In genomic region chr2:166140922-166141321, GRCh38 we compare ENCODE assay signal across 17 cellular contexts. TPM values are rescaled to one million over a fixed set of nuclear protein-coding genes. Genes with fewer than 3 reads are reported as not detected.
DNase-seq lines count a peak whose midpoint lies in the region; ATAC-seq and TF ChIP-seq lines count a peak whose summit lies in the region.
"Had no signal": no experiment of that assay in that cellular context is flagged by ENCODE, and none has a peak within 500 bp of the region (broad histone marks: within the 10 kb centered on the region; RNA-seq: fewer than 3 reads in every experiment).

No MANE protein-coding gene starts in this region.

- H2AFZ ChIP-seq in GM23338, result peak overlapping the region; percentile 49; the same call in 1 of the 2 replicates

- no peak overlapping the region for H3K4me3 Mint-ChIP-seq in GM23338
- no peak overlapping the region for H3K4me3 Mint-ChIP-seq in WTC11
- no peak overlapping the region for H3K4me3 Mint-ChIP-seq in CD4-positive, alpha-beta memory T cell
- no peak overlapping the region for H3K4me3 Mint-ChIP-seq in activated CD4-positive, alpha-beta memory T cell treated with anti-CD3 and anti-CD28 coated beads, Interleukin-2, amount 10 ng/mL, durations not matched to agents 7 days and 5 days
- H3K4me3 Mint-ChIP-seq in naive thymus-derived CD8-positive, alpha-beta T cell, result no peak overlapping the region
- H3K4me3 Mint-ChIP-seq: CD4-positive, CD25-positive, alpha-beta regulatory T cell; H9; IgD-negative memory B cell had no signal

- H3K36me3 ChIP-seq in GM23338 (ENCODE audit: insufficient read depth), result no peaks in the 10 kb centered on the region
- H3K36me3 ChIP-seq in H7 (replicated peaks; ENCODE audit: control insufficient read depth, insufficient read depth, low read length), result no peaks in the 10 kb centered on the region
- H3K36me3 ChIP-seq in lung (ENCODE audit: control insufficient read depth in 2 of 2, insufficient read depth in 2 of 2, low read length in 2 of 2), result no peaks in the 10 kb centered on the region
- no peaks in the 10 kb centered on the region for H3K36me3 ChIP-seq in CD4-positive, alpha-beta memory T cell (ENCODE audit: insufficient read depth, low read length)
- H3K36me3 ChIP-seq: BE2C had no signal

- WGBS in lung, 2 donors, result 58 to 67% methylated on average over 2 of the region's 2 CpGs

- H3K27me3 ChIP-seq in GM23338 (ENCODE audit: insufficient read depth) (no peaks in the 10 kb centered on the region), H7 (ENCODE audit: control insufficient read depth, insufficient read depth, low read length) (no peaks in the 10 kb centered on the region), lung (ENCODE audit: control insufficient read depth, insufficient read depth) (no peaks in the 10 kb centered on the region)
- H3K27me3 ChIP-seq in CD4-positive, alpha-beta memory T cell (ENCODE audit: insufficient read depth, low read length), result no peaks in the 10 kb centered on the region
- H3K27me3 ChIP-seq: BE2C had no signal

- H3K9me2 ChIP-seq in GM23338 (ENCODE audit: insufficient read depth), result peaks cover 5% of the 10 kb centered on the region; the same call in 1 of the 2 replicates

- intact Hi-C loops in CD4-positive, alpha-beta memory T cell (cut with micrococcal nuclease), result no loop called here

- no peak overlapping the region for H3K4me2 ChIP-seq in GM23338

- no peak overlapping the region for H3K4me3 ChIP-seq in GM23338
- no peak overlapping the region for H3K4me3 ChIP-seq in H7 (ENCODE audit: insufficient read depth, low read depth, low read length)
- H3K4me3 ChIP-seq in lung, result no peak overlapping the region
- no peak overlapping the region for H3K4me3 ChIP-seq in CD4-positive, alpha-beta memory T cell (ENCODE audit: low read length in 2 of 2)

- no peaks in the 10 kb centered on the region for H4K20me1 ChIP-seq in GM23338 (replicated peaks; ENCODE audit: insufficient read depth)

- H3K4me1 ChIP-seq in GM23338 (ENCODE audit: insufficient read depth) (0 out of 2 replicates have a peak, but pooled peaks cover 5% of the 10 kb centered on the region), lung (ENCODE audit: control insufficient read depth in 2 of 2, insufficient read depth in 2 of 2, low read length in 2 of 2) (no peaks in the 10 kb centered on the region)
- H3K4me1 ChIP-seq in CD4-positive, alpha-beta memory T cell (ENCODE audit: insufficient read depth, low read length), result no peaks in the 10 kb centered on the region
- H3K4me1 ChIP-seq: BE2C had no signal

- no peaks in the 10 kb centered on the region for H3K79me2 ChIP-seq in GM23338 (replicated peaks; ENCODE audit: insufficient read depth)

- no peaks in the 10 kb centered on the region for H3F3A ChIP-seq in GM23338 (replicated peaks; ENCODE audit: low read depth)

- no peak overlapping the region; the same call in 1 of the 2 replicates for H3K27ac Mint-ChIP-seq in GM23338
- no peak overlapping the region for H3K27ac Mint-ChIP-seq in WTC11
- no peak overlapping the region for H3K27ac Mint-ChIP-seq in CD4-positive, alpha-beta memory T cell
- H3K27ac Mint-ChIP-seq in activated CD4-positive, alpha-beta memory T cell treated with anti-CD3 and anti-CD28 coated beads, Interleukin-2, amount 10 ng/mL, durations not matched to agents 7 days and 5 days, result no peak overlapping the region
- peak overlapping the region in 1 of 10 donors; percentile 30 for H3K27ac Mint-ChIP-seq in naive thymus-derived CD8-positive, alpha-beta T cell
- H3K27ac Mint-ChIP-seq: CD4-positive, CD25-positive, alpha-beta regulatory T cell; H9; IgD-negative memory B cell had no signal

- POLR2A ChIA-PET in WTC11 (lab: Charles Lee), result interaction anchor here (0.8 kb wide), 1 partner anchor 13 kb away, joined by 3 read pairs; the partner anchor contains the start of gene SCN1A
- POLR2A ChIA-PET in CD4-positive, alpha-beta memory T cell (lab: Charles Lee; ENCODE audit: partially characterized antibody), result no interaction called here
- POLR2A ChIA-PET in activated CD4-positive, alpha-beta memory T cell treated with anti-CD3 and anti-CD28 coated beads, Interleukin-2, amount 10 ng/mL, durations not matched to agents 7 days and 5 days (lab: Charles Lee), result no interaction called here
- POLR2A ChIA-PET in naive thymus-derived CD8-positive, alpha-beta T cell (lab: Charles Lee), result no interaction called here

- no peaks in the 10 kb centered on the region for H3K36me3 Mint-ChIP-seq in GM23338 (ENCODE audit: low read depth)
- no peaks in the 10 kb centered on the region; the same call in 1 of the 2 replicates for H3K36me3 Mint-ChIP-seq in WTC11
- H3K36me3 Mint-ChIP-seq in CD4-positive, alpha-beta memory T cell, result no peaks in the 10 kb centered on the region
- H3K36me3 Mint-ChIP-seq in activated CD4-positive, alpha-beta memory T cell treated with anti-CD3 and anti-CD28 coated beads, Interleukin-2, amount 10 ng/mL, durations not matched to agents 7 days and 5 days (ENCODE audit: low read depth), result no peaks in the 10 kb centered on the region
- H3K36me3 Mint-ChIP-seq in naive thymus-derived CD8-positive, alpha-beta T cell, result no peaks in the 10 kb centered on the region
- H3K36me3 Mint-ChIP-seq: CD4-positive, CD25-positive, alpha-beta regulatory T cell; IgD-negative memory B cell had no signal

- H3K4me1 Mint-ChIP-seq in GM23338 (peaks cover 5% of the 10 kb centered on the region), WTC11 (peaks cover 8% of the 10 kb centered on the region)
- no peaks in the 10 kb centered on the region for H3K4me1 Mint-ChIP-seq in CD4-positive, alpha-beta memory T cell
- H3K4me1 Mint-ChIP-seq in activated CD4-positive, alpha-beta memory T cell treated with anti-CD3 and anti-CD28 coated beads, Interleukin-2, amount 10 ng/mL, durations not matched to agents 7 days and 5 days, result no peaks in the 10 kb centered on the region
- H3K4me1 Mint-ChIP-seq in naive thymus-derived CD8-positive, alpha-beta T cell, result no peaks in the 10 kb centered on the region
- H3K4me1 Mint-ChIP-seq: CD4-positive, CD25-positive, alpha-beta regulatory T cell; IgD-negative memory B cell had no signal

- H3K9me3 Mint-ChIP-seq in GM23338 (peaks cover 4% of the 10 kb centered on the region; the same call in 2 of the 3 replicates), WTC11 (peaks cover 26% of the 10 kb centered on the region)
- peaks cover 0 to 8% (median 0%) of the 10 kb centered on the region in 8 donors for H3K9me3 Mint-ChIP-seq in CD4-positive, alpha-beta memory T cell
- H3K9me3 Mint-ChIP-seq in activated CD4-positive, alpha-beta memory T cell treated with anti-CD3 and anti-CD28 coated beads, Interleukin-2, amount 10 ng/mL, durations not matched to agents 7 days and 5 days, result no peaks in the 10 kb centered on the region
- peaks cover 0 to 12% (median 0%) of the 10 kb centered on the region in 9 donors for H3K9me3 Mint-ChIP-seq in naive thymus-derived CD8-positive, alpha-beta T cell

- CTCF ChIA-PET in WTC11 (lab: Charles Lee), result interaction anchor here (1.0 kb wide), 2 partner anchors 13 to 34 kb away, joined by 4 to 12 read pairs; partner anchors contain the start of gene SCN1A
- CTCF ChIA-PET in CD4-positive, alpha-beta memory T cell (lab: Charles Lee; ENCODE audit: partially characterized antibody), result interaction anchor here (1.1 to 1.2 kb wide), 2 partner anchors 9 to 17 kb away, joined by 3 read pairs; no protein-coding TSS in a partner anchor
- CTCF ChIA-PET in activated CD4-positive, alpha-beta memory T cell treated with anti-CD3 and anti-CD28 coated beads, Interleukin-2, amount 10 ng/mL, durations not matched to agents 7 days and 5 days (lab: Charles Lee), result interaction anchor here (0.9 kb wide), 1 partner anchor 10 kb away, joined by 3 read pairs; no protein-coding TSS in a partner anchor

- peaks cover 0 to 2% of the 10 kb centered on the region in 2 donors for H3K9me3 ChIP-seq in lung (ENCODE audit: control insufficient read depth in 2 of 2, insufficient read depth in 1 of 2, low read length in 1 of 2)
- H3K9me3 ChIP-seq in CD4-positive, alpha-beta memory T cell (ENCODE audit: control insufficient read depth in 1 of 2, low read length in 2 of 2), result no peaks in the 10 kb centered on the region
- H3K9me3 ChIP-seq: BE2C, Caco-2 had no signal

- no peak for ATAC-seq in GM23338
- ATAC-seq in WTC11, result peak; percentile 65
- ATAC-seq in lung (ENCODE audit: insufficient read depth, low FRiP score), result peak; percentile 75
- no peak for ATAC-seq in naive thymus-derived CD8-positive, alpha-beta T cell

- H3K27me3 Mint-ChIP-seq in GM23338 (ENCODE audit: insufficient read depth, low read depth, poor library complexity) (peaks cover 5% of the 10 kb centered on the region), WTC11 (ENCODE audit: low read depth) (no peaks in the 10 kb centered on the region)
- peaks cover 2 to 4% of the 10 kb centered on the region in 2 donors for H3K27me3 Mint-ChIP-seq in CD4-positive, alpha-beta memory T cell
- no peaks in the 10 kb centered on the region for H3K27me3 Mint-ChIP-seq in activated CD4-positive, alpha-beta memory T cell treated with anti-CD3 and anti-CD28 coated beads, Interleukin-2, amount 10 ng/mL, durations not matched to agents 7 days and 5 days
- peaks cover 0 to 8% (median 2%) of the 10 kb centered on the region in 5 donors for H3K27me3 Mint-ChIP-seq in naive thymus-derived CD8-positive, alpha-beta T cell
- H3K27me3 Mint-ChIP-seq: CD4-positive, CD25-positive, alpha-beta regulatory T cell had no signal

- H3K27ac ChIP-seq in GM23338 (ENCODE audit: low read depth), result no peak overlapping the region
- H3K27ac ChIP-seq in lung (ENCODE audit: low read depth in 1 of 2, low read length in 1 of 2), result peak overlapping the region in 1 of 2 donors; percentile 4
- H3K27ac ChIP-seq in CD4-positive, alpha-beta memory T cell (ENCODE audit: low read depth, low read length), result no peak overlapping the region

- no peak for TF ChIP-seq CTCF in GM23338 (conservative IDR thresholded peaks at IDR 0.05; ENCODE audit: low read depth in 2 of 2)
- TF ChIP-seq CTCF in WTC11 (IDR thresholded peaks at IDR 0.05), result no peak
- no peak for TF ChIP-seq CTCF in lung (IDR thresholded peaks at IDR 0.05; ENCODE audit: control extremely low read depth, extremely low read depth)

- DNase-seq in GM23338 (ENCODE audit: low spot score) (no peak), H7 (peak; percentile 10), WTC11 (ENCODE audit: low spot score) (no peak), lung (ENCODE audit: low spot score) (peak; percentile 55), putamen (ENCODE audit: low spot score) (no peak)
- DNase-seq in CD4-positive, alpha-beta memory T cell, result no peak
- no peak for DNase-seq in activated CD4-positive, alpha-beta memory T cell treated with anti-CD3 and anti-CD28 coated beads, Interleukin-2, amount 10 ng/mL, durations not matched to agents 7 days and 5 days
- DNase-seq in naive thymus-derived CD8-positive, alpha-beta T cell, result no peak
- DNase-seq: ACHN; BE2C; C1 segment of cervical spinal cord; Caco-2; CD4-positive, CD25-positive, alpha-beta regulatory T cell; GDM1; GOT3; H9 had no signal

RNA-seq across cellular contexts. Expression of gene SCN1A, which starts 13.1 kb away (rescaled TPM):
- 1.2 and 2.1 TPM in 2 replicates for total RNA-seq in GM23338 (2014; rRNA removed; shearing (Covaris generic))
- polyA plus RNA-seq in GM23338 (2016; fragmentation: Nextera tagmentation; extraction: Ambion mirVana) (0.92 and 1.3 TPM in 2 replicates), lung (10 to 100 TPM in 1 of 2 donors, 1 to 10 TPM in 1; 2.1 to 10.4 TPM)
- total RNA-seq in H7 (2014; rRNA removed; shearing (Covaris generic)), result 0.07 and 0.10 TPM in 2 replicates
- total RNA-seq in WTC11 (2021) (0.62 to 1.6 TPM (median 1.0 TPM) in 3 replicates), lung (10 to 100 TPM; 18.6 to 32.6 TPM)
- total RNA-seq in CD4-positive, alpha-beta memory T cell, result not detected
- polyA plus RNA-seq in CD4-positive, alpha-beta memory T cell, result not detected
- total RNA-seq in activated CD4-positive, alpha-beta memory T cell treated with anti-CD3 and anti-CD28 coated beads, Interleukin-2, amount 10 ng/mL, durations not matched to agents 7 days and 5 days, result not detected
- not detected for total RNA-seq in naive thymus-derived CD8-positive, alpha-beta T cell
- not detected for polyA plus RNA-seq in naive thymus-derived CD8-positive, alpha-beta T cell
- total RNA-seq: Caco-2; CD4-positive, CD25-positive, alpha-beta regulatory T cell had no signal
- polyA plus RNA-seq: CD4-positive, CD25-positive, alpha-beta regulatory T cell; IgD-negative memory B cell had no signal

Comparison
In these comparisons a context has a peak if more than half of its experiments do, and no peak if none do; other contexts are left out.
1. ATAC-seq: peak in WTC11 (single experiment) and lung (single experiment); none in GM23338 (single experiment) and naive thymus-derived CD8-positive, alpha-beta T cell (0 of 2).
2. DNase-seq: peak in H7 (single experiment) and lung (single experiment); none in GM23338 (single experiment), WTC11 (single experiment), CD4-positive, alpha-beta memory T cell (0 of 5), activated CD4-positive, alpha-beta memory T cell treated with anti-CD3 and anti-CD28 coated beads, Interleukin-2, amount 10 ng/mL, durations not matched to agents 7 days and 5 days (single experiment), naive thymus-derived CD8-positive, alpha-beta T cell (0 of 10) and putamen (single experiment).